ENCODE assay signal across 19 cellular contexts in the genomic region with DNA sequence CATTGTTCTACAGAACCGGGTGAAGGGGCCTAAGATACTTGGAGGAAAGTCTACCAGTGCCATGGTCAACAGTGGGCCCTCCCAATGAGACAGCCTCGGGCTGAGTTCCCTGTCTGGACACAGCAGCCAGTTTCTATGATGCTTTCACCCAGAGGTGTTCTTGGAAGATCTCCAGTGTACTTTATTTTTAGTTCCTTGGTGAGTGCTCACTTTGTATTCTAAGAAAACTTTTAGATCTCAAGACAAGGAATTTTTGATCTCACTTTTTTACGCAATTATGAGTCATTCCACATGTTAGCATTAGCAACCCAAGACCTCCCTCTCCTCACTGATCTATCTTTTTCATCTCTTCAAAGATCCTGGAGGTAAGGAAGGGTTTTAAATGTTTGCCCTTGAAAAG.
A peak's percentile ranks its signal among the peaks of the same experiment; 100 is the strongest.
DNase-seq lines count a peak whose midpoint lies in the region; ATAC-seq and TF ChIP-seq lines count a peak whose summit lies in the region.
"Had no signal": no experiment of that assay in that cellular context is flagged by ENCODE, and none has a peak within 500 bp of the region (broad histone marks: within the 10 kb centered on the region; RNA-seq: fewer than 3 reads in every experiment).

No MANE protein-coding gene starts in this region.

- DNase-seq in AG08395 (ENCODE audit: low spot score) (peak; percentile 36), HPDE6-E6E7 (ENCODE audit: extremely low spot score) (peak; percentile 11), amniotic epithelial cell (ENCODE audit: low read depth) (peak; percentile 78), vagina (ENCODE audit: extremely low spot score in 2 of 2) (no peak), putamen (ENCODE audit: low spot score) (no peak), spleen (no peak)
- DNase-seq in effector memory CD8-positive, alpha-beta T cell = no peak
- DNase-seq: body of pancreas; DMS153; foreskin melanocyte; NCI-H187 treated with DMSO at 0.1 percent for 48 hours; NCI-H526 treated with DMSO at 0.1 percent for 48 hours; nephron progenitor cell; Peyer's patch; stimulated activated CD4-positive, alpha-beta T cell treated with anti-CD3 and anti-CD28 coated beads, Interleukin-1b, Interleukin-23, amount 100 ng/mL, for 48 hours; T-helper 17 cell had no signal

- H3K4me1 ChIP-seq in gastroesophageal sphincter (peaks cover 17 to 64% (median 18%) of the 10 kb centered on the region in 3 donors), vagina (peaks cover 14% of the 10 kb centered on the region), spleen (peaks cover 0 to 7% (median 0%) of the 10 kb centered on the region in 6 donors)
- H3K4me1 ChIP-seq: BLaER1, Peyer's patch had no signal

- intact Hi-C loops in vagina (cut with DNase I) = no loop called here
- intact Hi-C loops in spleen (cut with DNase I; ENCODE audit: low total_unique reads) = no loop called here

- H3K27me3 Mint-ChIP-seq in effector memory CD8-positive, alpha-beta T cell = peaks cover 16 to 38% of the 10 kb centered on the region in 2 donors

- no peaks in the 10 kb centered on the region for H3K4me1 Mint-ChIP-seq in effector memory CD8-positive, alpha-beta T cell (ENCODE audit: low read depth in 2 of 2)

- no peaks in the 10 kb centered on the region for H3K36me3 Mint-ChIP-seq in effector memory CD8-positive, alpha-beta T cell (ENCODE audit: insufficient read depth)

- ATAC-seq in gastroesophageal sphincter = peak; percentile 88
- no peak for ATAC-seq in effector memory CD8-positive, alpha-beta T cell (replicated peaks)
- ATAC-seq: activated CD4-positive, CD25-positive, alpha-beta regulatory T cell treated with anti-CD3 and anti-CD28 coated beads, Interleukin-2, amount 50 U/mL, for 24 hours; body of pancreas; T-helper 17 cell had no signal

- H3K9me3 Mint-ChIP-seq in effector memory CD8-positive, alpha-beta T cell = no peaks in the 10 kb centered on the region

- no peak for TF ChIP-seq CTCF in gastroesophageal sphincter (IDR thresholded peaks at IDR 0.05)
- no peak for TF ChIP-seq CTCF in vagina (IDR thresholded peaks at IDR 0.05)
- TF ChIP-seq CTCF in spleen (IDR thresholded peaks at IDR 0.05 in 8 of 11, conservative IDR thresholded peaks at IDR 0.05 in 3 of 11) = no peak

- no peak overlapping the region for H3K27ac Mint-ChIP-seq in effector memory CD8-positive, alpha-beta T cell
- H3K27ac Mint-ChIP-seq: nephron progenitor cell, T-helper 17 cell had no signal

- H3K27me3 ChIP-seq in gastroesophageal sphincter = no peaks in the 10 kb centered on the region
- H3K27me3 ChIP-seq in vagina = no peaks in the 10 kb centered on the region
- no peaks in the 10 kb centered on the region for H3K27me3 ChIP-seq in spleen (replicated peaks in 1 of 7)
- H3K27me3 ChIP-seq: BLaER1, body of pancreas, Peyer's patch had no signal

- no peak for TF ChIP-seq EP300 in gastroesophageal sphincter (IDR thresholded peaks at IDR 0.05)

- peak overlapping the region; percentile 74 to 83 (median 79) for H3K27ac ChIP-seq in gastroesophageal sphincter
- H3K27ac ChIP-seq in vagina = no peak overlapping the region
- H3K27ac ChIP-seq in spleen = no peak overlapping the region
- H3K27ac ChIP-seq: BLaER1, body of pancreas, Peyer's patch had no signal

- no peaks in the 10 kb centered on the region for H3K36me3 ChIP-seq in gastroesophageal sphincter
- H3K36me3 ChIP-seq in vagina = no peaks in the 10 kb centered on the region
- no peaks in the 10 kb centered on the region for H3K36me3 ChIP-seq in spleen
- H3K36me3 ChIP-seq: BLaER1, Peyer's patch had no signal

- no peak overlapping the region for H3K4me3 ChIP-seq in gastroesophageal sphincter
- no peak overlapping the region for H3K4me3 ChIP-seq in vagina
- H3K4me3 ChIP-seq in spleen = no peak overlapping the region
- H3K4me3 ChIP-seq: BLaER1, body of pancreas, Peyer's patch had no signal

- WGBS in gastroesophageal sphincter (ENCODE audit: low coverage in 1 of 2), 2 donors = 20 to 36% methylated on average over 1 to 3 of the region's 3 CpGs
- WGBS in spleen, 5 donors = 88 to 96% (median 93%) methylated on average over 3 of the region's 3 CpGs

- H3K9me3 ChIP-seq in gastroesophageal sphincter (no peaks in the 10 kb centered on the region), vagina (no peaks in the 10 kb centered on the region), spleen (no peaks in the 10 kb centered on the region)
- H3K9me3 ChIP-seq: body of pancreas, Peyer's patch had no signal

- no peak for TF ChIP-seq POLR2A in gastroesophageal sphincter (IDR thresholded peaks at IDR 0.05)
- TF ChIP-seq POLR2A in vagina (IDR thresholded peaks at IDR 0.05) = no peak
- no peak for TF ChIP-seq POLR2A in spleen (IDR thresholded peaks at IDR 0.05)

- no peak overlapping the region for H3K4me3 Mint-ChIP-seq in effector memory CD8-positive, alpha-beta T cell
- H3K4me3 Mint-ChIP-seq: nephron progenitor cell, T-helper 17 cell had no signal

Comparison
In these comparisons a context has a peak if more than half of its experiments do, and no peak if none do; other contexts are left out.
1. DNase-seq: peak in AG08395 (single experiment), HPDE6-E6E7 (single experiment) and amniotic epithelial cell (single experiment); none in effector memory CD8-positive, alpha-beta T cell (0 of 3), vagina (0 of 2), putamen (single experiment) and spleen (single experiment).
2. H3K27ac ChIP-seq: peak in gastroesophageal sphincter (4 of 4); none in vagina (single experiment) and spleen (0 of 8).